28 cellular contexts compared by ENCODE assay signal in genomic region chr2:35503738-35504160, GRCh38.
DNase-seq lines count a peak whose midpoint lies in the region; ATAC-seq and TF ChIP-seq lines count a peak whose summit lies in the region.
"Had no signal": no experiment of that assay in that cellular context is flagged by ENCODE, and none has a peak within 500 bp of the region (broad histone marks: within the 10 kb centered on the region; RNA-seq: fewer than 3 reads in every experiment).

No MANE protein-coding gene starts in this region.

- POLR2A ChIA-PET in RWPE1 (lab: Yijun Ruan, JAX; ENCODE audit: low non-redundant PET): no interaction called here

- intact Hi-C loops in colonic mucosa (cut with DNase I) (no loop called here), spleen (cut with DNase I; ENCODE audit: low total_unique reads) (no loop called here)

- H3K27ac ChIP-seq in RWPE1 (no peak overlapping the region), foreskin keratinocyte (no peak overlapping the region), colonic mucosa (no peak overlapping the region), spleen (peak overlapping the region in 3 of 8 donors; percentile 2 to 12 (median 7))
- H3K27ac ChIP-seq: 22Rv1, esophagus muscularis mucosa, gastrocnemius medialis, right atrium auricular region, SJSA1, tibial nerve had no signal

- 44 to 70% (median 47%) methylated on average over 1 of the region's 1 CpG for WGBS in spleen, 5 donors

- CTCF ChIA-PET in RWPE1 (lab: Yijun Ruan, JAX): interaction anchor here (0.9 to 1.3 kb wide), 2 partner anchors 13 to 93 kb away, joined by 3 to 7 read pairs; no protein-coding TSS in a partner anchor

- peak; percentile 74 for ATAC-seq in foreskin keratinocyte
- ATAC-seq: activated T-cell treated with anti-CD3 and anti-CD28 coated beads, Interleukin-2, amount 50 U/mL, for 72 hours; gastrocnemius medialis; HCT116; HepG2 had no signal

- no peak overlapping the region for H3K9ac ChIP-seq in colonic mucosa (ENCODE audit: low read depth in 2 of 2, low read length in 2 of 2)

- TF ChIP-seq POLR2A in spleen (IDR thresholded peaks at IDR 0.05): no peak

- no peak for TF ChIP-seq CTCF in RWPE1 (conservative IDR thresholded peaks at IDR 0.05; ENCODE audit: low read depth)
- TF ChIP-seq CTCF in foreskin keratinocyte (conservative IDR thresholded peaks at IDR 0.05): no peak
- no peak for TF ChIP-seq CTCF in retinal pigment epithelial cell (conservative IDR thresholded peaks at IDR 0.05; ENCODE audit: low read depth, low read length)
- no peak for TF ChIP-seq CTCF in colonic mucosa (IDR thresholded peaks at IDR 0.05)
- no peak for TF ChIP-seq CTCF in spleen (IDR thresholded peaks at IDR 0.05 in 8 of 11, conservative IDR thresholded peaks at IDR 0.05 in 3 of 11)

- H3K4me3 ChIP-seq in retinal pigment epithelial cell (ENCODE audit: low read length) (no peak overlapping the region), colonic mucosa (no peak overlapping the region), spleen (no peak overlapping the region)
- H3K4me3 ChIP-seq: esophagus muscularis mucosa, gastrocnemius medialis, right atrium auricular region, SJSA1, tibial nerve had no signal

- H3K9me3 ChIP-seq in colonic mucosa (no peaks in the 10 kb centered on the region), spleen (peaks cover 0 to 7% (median 0%) of the 10 kb centered on the region in 8 donors)
- H3K9me3 ChIP-seq: esophagus muscularis mucosa, gastrocnemius medialis, right atrium auricular region, SJSA1, tibial nerve had no signal

- DNase-seq in DMS53 (lab: John Stamatoyannopoulos, UW) (peak; percentile 4), DMS53 treated with DMSO at 0.1 percent for 48 hours (lab: John Stamatoyannopoulos, UW; ENCODE audit: unreplicated experiment) (no peak), RWPE1 (ENCODE audit: low spot score) (peak; percentile 41), foreskin keratinocyte (peak; percentile 43 to 46), retinal pigment epithelial cell (ENCODE audit: low read depth) (peak; percentile 18), colonic mucosa (no peak), spleen (no peak), MV-4-11 (lab: John Stamatoyannopoulos, UW) (no peak)
- DNase-seq: activated CD4-positive, alpha-beta T cell treated with anti-CD3 and anti-CD28 coated beads, Interleukin-2, amount 50 U/mL, for 4 hours; activated CD4-positive, CD25-positive, alpha-beta regulatory T cell; activated naive CD4-positive, alpha-beta T cell treated with Interleukin-2 at 50 U/mL for 16 hours; activated T-cell treated with anti-CD3 and anti-CD28 coated beads, Interleukin-2, amount 50 U/mL, for 72 hours; CD4-positive, CD25-positive, alpha-beta regulatory T cell; endodermal cell; gastrocnemius medialis; Kasumi-1; kidney; NCI-H1048; NCI-H2029; NCI-H526 treated with DMSO at 0.1 percent for 48 hours; T-helper 1 cell had no signal

- no peaks in the 10 kb centered on the region for H3K36me3 ChIP-seq in colonic mucosa
- no peaks in the 10 kb centered on the region for H3K36me3 ChIP-seq in spleen
- H3K36me3 ChIP-seq: esophagus muscularis mucosa, gastrocnemius medialis, right atrium auricular region, SJSA1, tibial nerve had no signal

- H3K27me3 ChIP-seq in foreskin keratinocyte: no peaks in the 10 kb centered on the region
- no peaks in the 10 kb centered on the region for H3K27me3 ChIP-seq in colonic mucosa
- H3K27me3 ChIP-seq in spleen (replicated peaks in 1 of 7): no peaks in the 10 kb centered on the region
- H3K27me3 ChIP-seq: esophagus muscularis mucosa, gastrocnemius medialis, right atrium auricular region, SJSA1, tibial nerve had no signal

- H3K4me1 ChIP-seq in foreskin keratinocyte: peaks cover 11% of the 10 kb centered on the region
- no peaks in the 10 kb centered on the region for H3K4me1 ChIP-seq in colonic mucosa
- H3K4me1 ChIP-seq in spleen: no peaks in the 10 kb centered on the region
- H3K4me1 ChIP-seq: esophagus muscularis mucosa, gastrocnemius medialis, right atrium auricular region, SJSA1, tibial nerve had no signal

Comparison
In these comparisons a context has a peak if more than half of its experiments do, and no peak if none do; other contexts are left out.
1. DNase-seq: peak in DMS53 (single experiment), RWPE1 (single experiment), foreskin keratinocyte (2 of 2) and retinal pigment epithelial cell (single experiment); none in DMS53 treated with DMSO at 0.1 percent for 48 hours (single experiment), colonic mucosa (single experiment), spleen (single experiment) and MV-4-11 (single experiment).